20 cellular contexts compared by ENCODE assay signal in genomic region chr1:45243476-45244343, GRCh38. TPM values are rescaled to one million over a fixed set of nuclear protein-coding genes. Genes with fewer than 3 reads are reported as not detected.
DNase-seq lines count a peak whose midpoint lies in the region; TF ChIP-seq lines count a peak whose summit lies in the region.
"Had no signal": no experiment of that assay in that cellular context is flagged by ENCODE, and none has a peak within 500 bp of the region (broad histone marks: within the 10 kb centered on the region; RNA-seq: fewer than 3 reads in every experiment).

No MANE protein-coding gene starts in this region.

- no peak overlapping the region for H3K4me3 ChIP-seq in fibroblast of mammary gland (ENCODE audit: control insufficient read depth, low read depth, low read length)
- H3K4me3 ChIP-seq: GM12878, SK-N-MC had no signal

- peaks cover 3% of the 10 kb centered on the region for H3K27me3 Mint-ChIP-seq in osteocyte (ENCODE audit: unreplicated experiment)

- peak; percentile 45 for DNase-seq in HCEC 1CT
- DNase-seq in NCI-H526 treated with DMSO at 0.1 percent for 48 hours (lab: John Stamatoyannopoulos, UW), result peak; percentile 63
- DNase-seq in fibroblast of mammary gland (ENCODE audit: low read depth), result peak; percentile 30
- DNase-seq in osteocyte (ENCODE audit: extremely low spot score, unreplicated experiment), result no peak
- DNase-seq in kidney tubule cell (ENCODE audit: low spot score), result no peak
- no peak for DNase-seq in stimulated activated CD8-positive, alpha-beta memory T cell treated with anti-CD3 and anti-CD28 coated beads, Interleukin-4, amount 100 ng/mL, for 48 hours
- DNase-seq in GM19240 (ENCODE audit: insufficient read length, low spot score), result no peak
- DNase-seq: ACHN, C1 segment of cervical spinal cord, DND-41, GF-D8, KG1, NCI-H1048, NCI-H1436, NCI-H2029, NCI-H446 treated with DMSO at 0.1 percent for 48 hours, NCI-H748 treated with DMSO at 0.1 percent for 48 hours, SHP77 had no signal

- TF ChIP-seq CTCF in fibroblast of mammary gland (conservative IDR thresholded peaks at IDR 0.05; ENCODE audit: control insufficient read depth, insufficient read depth, low read depth, low read length) (no peak), osteocyte (IDR thresholded peaks at IDR 0.05) (no peak)

- no peaks in the 10 kb centered on the region for H3K36me3 Mint-ChIP-seq in osteocyte (ENCODE audit: unreplicated experiment)

- H3K27ac Mint-ChIP-seq in osteocyte (ENCODE audit: unreplicated experiment), result peak overlapping the region; percentile 46

- H3K4me3 Mint-ChIP-seq in osteocyte (ENCODE audit: unreplicated experiment), result no peak overlapping the region

- H3K9me3 Mint-ChIP-seq in osteocyte (ENCODE audit: unreplicated experiment), result peaks cover 17% of the 10 kb centered on the region

- H3K4me1 Mint-ChIP-seq in osteocyte (ENCODE audit: unreplicated experiment), result peaks cover 11% of the 10 kb centered on the region

RNA-seq across cellular contexts. Expression of gene ZSWIM5, which starts 37.3 kb away (rescaled TPM):
- 0.57 and 0.73 TPM in 2 replicates for total RNA-seq in osteocyte

Comparison
In these comparisons a context has a peak if more than half of its experiments do, and no peak if none do; other contexts are left out.
1. DNase-seq: peak in HCEC 1CT (single experiment), NCI-H526 treated with DMSO at 0.1 percent for 48 hours (single experiment) and fibroblast of mammary gland (single experiment); none in osteocyte (single experiment), kidney tubule cell (single experiment), stimulated activated CD8-positive, alpha-beta memory T cell treated with anti-CD3 and anti-CD28 coated beads, Interleukin-4, amount 100 ng/mL, for 48 hours (single experiment) and GM19240 (single experiment).